ENCODE assay signal across 9 cellular contexts in genomic region chr17:42107597-42108576, GRCh38. TPM values are rescaled to one million over a fixed set of nuclear protein-coding genes. Genes with fewer than 3 reads are reported as not detected.
DNase-seq lines count a peak whose midpoint lies in the region; ATAC-seq lines count a peak whose summit lies in the region.
"Had no signal": no experiment of that assay in that cellular context is flagged by ENCODE, and none has a peak within 500 bp of the region (broad histone marks: within the 10 kb centered on the region; RNA-seq: fewer than 3 reads in every experiment).

No MANE protein-coding gene starts in this region.

- peak overlapping the region; percentile 29 for H3K27ac ChIP-seq in HUES48 (ENCODE audit: low read depth, low read length)

- peaks cover 9% of the 10 kb centered on the region for H3K4me1 ChIP-seq in HUES48 (ENCODE audit: control insufficient read depth, insufficient read depth, low read length)

- peak overlapping the region; percentile 67 for H3K4me3 ChIP-seq in HUES48 (ENCODE audit: low read depth, low read length)

- 0 out of 2 replicates have a peak overlapping the region, but pooled peaks have one; percentile 20 for H3K9ac ChIP-seq in HUES48 (ENCODE audit: low read depth, low read length)

- no peaks in the 10 kb centered on the region for H3K36me3 ChIP-seq in HUES48 (ENCODE audit: control insufficient read depth, insufficient read depth, low read length)

- intact Hi-C loops in cardiac septum (cut with DNase I), result no loop called here

- H3K27me3 ChIP-seq in HUES48 (ENCODE audit: control insufficient read depth, insufficient read depth, low read length), result no peaks in the 10 kb centered on the region

- ATAC-seq in GM19438 (IDR thresholded peaks at IDR 0.05; ENCODE audit: low read depth, unreplicated experiment) (peak; percentile 64), HG03159 (IDR thresholded peaks at IDR 0.05; ENCODE audit: unreplicated experiment) (no peak)

- no peaks in the 10 kb centered on the region for H3K9me3 ChIP-seq in HUES48 (ENCODE audit: control insufficient read depth, insufficient read depth, low read length)

- DNase-seq in AG20443 (ENCODE audit: low spot score) (peak; percentile 81), RPMI8226 (peak; percentile 96), cardiac septum (ENCODE audit: low spot score) (peak; percentile 87), renal cortical epithelial cell (ENCODE audit: low read depth) (peak; percentile 24)
- peak; percentile 88 for DNase-seq in activated effector memory CD4-positive, alpha-beta T cell treated with Interleukin-2 at 50 U/mL for 16 hours

RNA-seq across cellular contexts. Expression of gene DHX58, which starts 4.6 kb away (rescaled TPM):
- 4.5 TPM for total RNA-seq in cardiac septum
- 9.3 and 15.5 TPM in 2 replicates for total RNA-seq in renal cortical epithelial cell

RNA-seq across cellular contexts. Expression of gene ZNF385C, which starts 9.6 kb away (rescaled TPM):
- total RNA-seq in cardiac septum, result 0.13 TPM
- 0.10 TPM in 1 of 2 replicates, not detected in the other for total RNA-seq in renal cortical epithelial cell
- total RNA-seq: pulmonary artery endothelial cell had no signal

RNA-seq across cellular contexts. Expression of gene KAT2A, which starts 13.3 kb away (rescaled TPM):
- total RNA-seq in cardiac septum (17.3 TPM), renal cortical epithelial cell (3.5 and 15.4 TPM in 2 replicates)

RNA-seq across cellular contexts. Expression of gene HSPB9, which starts 14.7 kb away (rescaled TPM):
- total RNA-seq in cardiac septum (not detected), renal cortical epithelial cell (not detected in 2 replicates)
- total RNA-seq: pulmonary artery endothelial cell had no signal

RNA-seq across cellular contexts. Expression of gene RAB5C, which starts 46.9 kb away (rescaled TPM):
- total RNA-seq in cardiac septum, result 43.9 TPM
- 83.9 and 129 TPM in 2 replicates for total RNA-seq in renal cortical epithelial cell

Comparison
In these comparisons a context has a peak if more than half of its experiments do, and no peak if none do; other contexts are left out.
1. DNase-seq: peak in every context shown above with its lines; median percentile 96 in RPMI8226; 88 in activated effector memory CD4-positive, alpha-beta T cell treated with Interleukin-2 at 50 U/mL for 16 hours; 87 in cardiac septum; 81 in AG20443; 24 in renal cortical epithelial cell.